In genomic region chr17:34556384-34556783, GRCh38 we compare ENCODE assay signal across 17 cellular contexts. TPM values are rescaled to one million over a fixed set of nuclear protein-coding genes. Genes with fewer than 3 reads are reported as not detected.
DNase-seq lines count a peak whose midpoint lies in the region; ATAC-seq, FAIRE-seq and TF ChIP-seq lines count a peak whose summit lies in the region.
"Had no signal": no experiment of that assay in that cellular context is flagged by ENCODE, and none has a peak within 500 bp of the region (broad histone marks: within the 10 kb centered on the region; RNA-seq: fewer than 3 reads in every experiment).

No MANE protein-coding gene starts in this region.

- POLR2A ChIA-PET in IMR-90 (lab: Charles Lee; ENCODE audit: unreplicated experiment) (no interaction called here), WTC11 (lab: Charles Lee) (interaction anchor here (1.0 kb wide), 1 partner anchor 14 kb away, joined by 3 read pairs; no protein-coding TSS in a partner anchor), OCI-LY7 (lab: Charles Lee) (no interaction called here)

- in situ Hi-C loops in Caki2 (cut with HindIII; ENCODE audit: low pct_unique_long_range_greater_than_20kb, low sequenced_read_pairs) = no loop called here
- in situ Hi-C loops in IMR-90 (cut with MboI; ENCODE audit: low sequenced_read_pairs) = no loop called here

- H3K9me3 ChIP-seq in IMR-90 (ENCODE audit: control insufficient read depth, insufficient read depth, low read length) (no peaks in the 10 kb centered on the region), OCI-LY7 (ENCODE audit: low read length) (no peaks in the 10 kb centered on the region)
- H3K9me3 ChIP-seq: left ventricle myocardium inferior had no signal

- H3K79me1 ChIP-seq in IMR-90 (ENCODE audit: low read depth in 1 of 2, low read length in 2 of 2) = no peaks in the 10 kb centered on the region

- no peak overlapping the region for H3K4me3 ChIP-seq in IMR-90 (ENCODE audit: insufficient read depth, low read depth, low read length)
- no peak overlapping the region for H3K4me3 ChIP-seq in OCI-LY7 (ENCODE audit: low read depth, low read length, poor library complexity, severe bottlenecking)
- H3K4me3 ChIP-seq: left ventricle myocardium inferior had no signal

- H3K36me3 ChIP-seq in IMR-90 (ENCODE audit: control insufficient read depth, insufficient read depth, low read length) = no peaks in the 10 kb centered on the region
- no peaks in the 10 kb centered on the region for H3K36me3 ChIP-seq in OCI-LY7 (ENCODE audit: insufficient read depth, low read length)
- H3K36me3 ChIP-seq: left ventricle myocardium inferior had no signal

- H3K27ac ChIP-seq in IMR-90 (ENCODE audit: insufficient read depth, low read length) (no peak overlapping the region), OCI-LY7 (ENCODE audit: low read depth, low read length, poor library complexity, severe bottlenecking) (no peak overlapping the region)
- H3K27ac ChIP-seq: left ventricle myocardium inferior had no signal

- H3K9me1 ChIP-seq in IMR-90 (ENCODE audit: insufficient read depth, low read length) = no peaks in the 10 kb centered on the region

- H3K9me2 ChIP-seq in OCI-LY7 (ENCODE audit: insufficient read depth, low read length) = no peaks in the 10 kb centered on the region

- DNase-seq in Caki2 (ENCODE audit: low read depth) = peak; percentile 30
- DNase-seq in IMR-90 = peak; percentile 16
- peak; percentile 70 for DNase-seq in WTC11 (ENCODE audit: low spot score)
- DNase-seq in iPS-NIHi11 (ENCODE audit: low spot score) = peak; percentile 76
- no peak for DNase-seq in NCI-H2081 (lab: John Stamatoyannopoulos, UW)
- no peak for DNase-seq in GM12891 (ENCODE audit: insufficient read length, low spot score)
- DNase-seq in OCI-LY7 (ENCODE audit: low spot score) = no peak
- DNase-seq: activated CD4-positive, alpha-beta T cell treated with anti-CD3 and anti-CD28 coated beads for 4 hours; DMS79; effector CD4-positive, alpha-beta T cell; left ventricle myocardium inferior; naive thymus-derived CD8-positive, alpha-beta T cell; NCI-H1694; right cardiac atrium; stimulated activated naive CD4-positive, alpha-beta T cell had no signal

- no peak overlapping the region for H3K9ac ChIP-seq in IMR-90 (ENCODE audit: low read depth, low read length)

- H3K18ac ChIP-seq in IMR-90 (ENCODE audit: low read depth, low read length) = no peak overlapping the region

- BruUV-seq in IMR-90 (replicated peaks; lab: Mats Ljungman, UMichigan) (no TSS peak), OCI-LY7 (replicated peaks; lab: Mats Ljungman, UMichigan) (no TSS peak)

- FAIRE-seq in GM12891 (lab: Jason Lieb, UNC) = no peak
- FAIRE-seq: GM18507 had no signal

- no peak overlapping the region for H2AK9ac ChIP-seq in IMR-90 (replicated peaks; ENCODE audit: low read depth, low read length, poor library complexity)

- no peaks in the 10 kb centered on the region for H3K9me3 Mint-ChIP-seq in WTC11
- H3K9me3 Mint-ChIP-seq: naive thymus-derived CD8-positive, alpha-beta T cell had no signal

- TF ChIP-seq CTCF in IMR-90 (conservative IDR thresholded peaks at IDR 0.05; ENCODE audit: low read depth, low read length) (no peak), WTC11 (IDR thresholded peaks at IDR 0.05) (no peak), OCI-LY7 (conservative IDR thresholded peaks at IDR 0.05; ENCODE audit: low read length) (no peak)

- H3K14ac ChIP-seq in IMR-90 (replicated peaks; ENCODE audit: low read depth, low read length) = no peak overlapping the region

- no peak overlapping the region for H3K27ac Mint-ChIP-seq in WTC11
- H3K27ac Mint-ChIP-seq: naive thymus-derived CD8-positive, alpha-beta T cell had no signal

- no peak overlapping the region for H2AK5ac ChIP-seq in IMR-90 (ENCODE audit: low read depth, low read length)

- peaks cover 8% of the 10 kb centered on the region for H3K4me1 Mint-ChIP-seq in WTC11
- H3K4me1 Mint-ChIP-seq: naive thymus-derived CD8-positive, alpha-beta T cell had no signal

- no peak overlapping the region for H2BK5ac ChIP-seq in IMR-90 (ENCODE audit: low read depth, low read length, poor library complexity, severe bottlenecking)

- 10% methylated on average over 3 of the region's 4 CpGs; no CpG with 5 or more reads in 1 of the 2 experiments for WGBS in IMR-90 (ENCODE audit: extremely low coverage in 2 of 2, insufficient read length in 1 of 2), 2 experiments

- H3K4me2 ChIP-seq in IMR-90 (ENCODE audit: low read depth, low read length) (no peak overlapping the region), OCI-LY7 (ENCODE audit: low read length) (no peak overlapping the region)

- no peaks in the 10 kb centered on the region for H3K36me3 Mint-ChIP-seq in WTC11

- dilution Hi-C loops in IMR-90 (cut with HindIII; ENCODE audit: low sequenced_read_pairs, unreplicated experiment) = no loop called here

- TF ChIP-seq POLR2A in IMR-90 (IDR thresholded peaks at IDR 0.05; ENCODE audit: low read depth, low read length) = no peak
- no peak for TF ChIP-seq POLR2A in GM12891 (IDR thresholded peaks at IDR 0.05; ENCODE audit: low read depth, low read length)

- no peaks in the 10 kb centered on the region; the same call in 1 of the 2 replicates for H3K27me3 ChIP-seq in IMR-90 (ENCODE audit: control insufficient read depth, insufficient read depth, low read length)

- no peak overlapping the region for H3K4me3 Mint-ChIP-seq in WTC11
- H3K4me3 Mint-ChIP-seq: naive thymus-derived CD8-positive, alpha-beta T cell had no signal

- H4K5ac ChIP-seq in IMR-90 (ENCODE audit: low read depth, low read length) = no peak overlapping the region

- no peak overlapping the region for H2BK15ac ChIP-seq in IMR-90 (ENCODE audit: low read depth, low read length)

- no peak overlapping the region for H3K23ac ChIP-seq in IMR-90 (ENCODE audit: low read depth, low read length)

- no peak overlapping the region for H3K4ac ChIP-seq in IMR-90 (ENCODE audit: low read depth, low read length)

- H4K91ac ChIP-seq in IMR-90 (ENCODE audit: insufficient read depth, low read depth, low read length) = no peak overlapping the region

- H3K4me1 ChIP-seq in IMR-90 (ENCODE audit: control insufficient read depth, insufficient read depth, low read length) (no peaks in the 10 kb centered on the region), OCI-LY7 (ENCODE audit: insufficient read depth, low read length, poor library complexity, severe bottlenecking) (no peaks in the 10 kb centered on the region)
- H3K4me1 ChIP-seq: left ventricle myocardium inferior had no signal

- H3K56ac ChIP-seq in IMR-90 (ENCODE audit: extremely low read depth, insufficient read depth, low read length) = no peak overlapping the region

- ATAC-seq in IMR-90 (ENCODE audit: low read depth) (no peak), WTC11 (peak; percentile 87), HG02981 (IDR thresholded peaks at IDR 0.05; ENCODE audit: unreplicated experiment) (no peak)
- ATAC-seq: naive thymus-derived CD8-positive, alpha-beta T cell; right cardiac atrium had no signal

- TF ChIP-seq RAD21 in IMR-90 (IDR thresholded peaks at IDR 0.05; ENCODE audit: low read length) = no peak

- no peak overlapping the region for H2BK120ac ChIP-seq in IMR-90 (ENCODE audit: low read depth, low read length)

- no peaks in the 10 kb centered on the region for H3K79me2 ChIP-seq in OCI-LY7 (ENCODE audit: insufficient read depth, low read depth, low read length)

- H4K20me1 ChIP-seq in IMR-90 (ENCODE audit: insufficient read depth, low read length) = no peaks in the 10 kb centered on the region
- H4K20me1 ChIP-seq in OCI-LY7 (ENCODE audit: insufficient read depth, low read length) = no peaks in the 10 kb centered on the region

- H2BK20ac ChIP-seq in IMR-90 (ENCODE audit: low read depth, low read length) = no peak overlapping the region

- H2AFZ ChIP-seq in IMR-90 (replicated peaks; ENCODE audit: low read length, poor library complexity) = no peak overlapping the region
- no peak overlapping the region for H2AFZ ChIP-seq in OCI-LY7 (ENCODE audit: low read length)

- intact Hi-C loops in IMR-90 (cut with micrococcal nuclease) = no loop called here
- intact Hi-C loops in OCI-LY7 (cut with micrococcal nuclease; ENCODE audit: unreplicated experiment) = no loop called here

- peaks cover 4% of the 10 kb centered on the region for H3K27me3 Mint-ChIP-seq in WTC11 (ENCODE audit: low read depth)

- CTCF ChIA-PET in IMR-90 (lab: Yijun Ruan, JAX) (no interaction called here), WTC11 (lab: Charles Lee) (interaction anchor here (0.6 to 2.1 kb wide), 6 partner anchors 12 to 137 kb away, joined by 3 to 10 read pairs (median 4); no protein-coding TSS in a partner anchor), OCI-LY7 (lab: Charles Lee; ENCODE audit: unreplicated experiment) (no interaction called here)

- no peak overlapping the region for H4K8ac ChIP-seq in IMR-90 (ENCODE audit: low read depth in 2 of 2, low read length in 2 of 2)

TF ChIP-seq in IMR-90, 13 proteins besides CTCF, POLR2A, EP300 and RAD21:
- TF ChIP-seq MAZ (IDR thresholded peaks at IDR 0.05; ENCODE audit: borderline replicate concordance, low read depth, low read length) (no peak), BHLHE40 (IDR thresholded peaks at IDR 0.05; ENCODE audit: low read depth, low read length) (no peak)

TF ChIP-seq in GM12891, 5 proteins besides CTCF, POLR2A, EP300 and RAD21:
- TF ChIP-seq PAX5 (IDR thresholded peaks at IDR 0.05; ENCODE audit: insufficient read depth, low read length, severe bottlenecking) (no peak), POU2F2 (IDR thresholded peaks at IDR 0.05; ENCODE audit: low read depth, low read length) (no peak), TAF1 (IDR thresholded peaks at IDR 0.05; ENCODE audit: low read depth, low read length) (no peak), SPI1 (IDR thresholded peaks at IDR 0.05; ENCODE audit: low read depth, low read length) (no peak), POLR2AphosphoS5 (IDR thresholded peaks at IDR 0.05; ENCODE audit: low read depth, low read length) (no peak)
TF ChIP-seq in GM12891: peak in this region for 0.

RNA-seq across cellular contexts. Expression of gene TMEM132E, which starts 23.0 kb away (rescaled TPM):
- 0.07 TPM in 1 of 2 replicates, not detected in the other for total RNA-seq in Caki2 (2014; rRNA removed; shearing (Covaris generic); ENCODE audit: low replicate concordance)
- total RNA-seq in IMR-90 (2012; rRNA removed) (not detected in 2 replicates), WTC11 (2021) (1.2 to 2.3 TPM (median 2.0 TPM) in 3 replicates), OCI-LY7 (2022) (not detected in 2 replicates)
- polyA plus RNA-seq in IMR-90 (2012; rRNA removed) = not detected in 2 replicates
- polyA plus RNA-seq in IMR-90 (2012; cell fraction: cytosol; rRNA removed) = 0.01 TPM in 1 of 2 replicates, not detected in the other
- polyA plus RNA-seq in IMR-90 (2012; cell fraction: nucleus; rRNA removed; ENCODE audit: low replicate concordance) = 0.01 TPM in 1 of 2 replicates, not detected in the other
- polyA plus RNA-seq in GM12891 (2012; ENCODE audit: low read depth, missing spikeins) = not detected
- total RNA-seq in OCI-LY7 (2014; rRNA removed; shearing (Covaris generic)) = not detected in 2 replicates

Comparison
In these comparisons a context has a peak if more than half of its experiments do, and no peak if none do; other contexts are left out.
1. DNase-seq: peak in Caki2 (single experiment), IMR-90 (single experiment), WTC11 (single experiment) and iPS-NIHi11 (single experiment); none in NCI-H2081 (0 of 2), GM12891 (single experiment) and OCI-LY7 (single experiment).